In the genomic region with DNA sequence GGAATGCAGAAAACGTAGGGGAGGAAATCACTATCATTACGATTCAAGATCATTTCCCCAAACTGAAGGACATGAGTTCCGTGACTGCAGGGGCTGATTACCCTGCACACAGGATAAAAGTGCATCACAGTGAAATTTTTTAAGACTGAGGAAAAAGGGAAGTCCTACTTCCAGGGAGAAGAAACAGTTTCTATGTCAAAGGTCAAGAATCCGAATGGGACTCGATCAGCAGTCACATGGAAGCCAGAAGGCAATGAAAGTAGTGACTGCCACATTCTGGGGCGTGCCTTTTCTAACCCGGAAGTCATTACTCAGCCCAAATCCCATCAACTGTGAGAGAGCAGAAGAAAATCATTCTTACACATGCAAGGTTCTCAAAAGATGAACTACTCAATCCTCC, we compare ENCODE assay signal across 8 cellular contexts. TPM values are rescaled to one million over a fixed set of nuclear protein-coding genes. Genes with fewer than 3 reads are reported as not detected.
DNase-seq lines count a peak whose midpoint lies in the region; ATAC-seq and TF ChIP-seq lines count a peak whose summit lies in the region.
"Had no signal": no experiment of that assay in that cellular context is flagged by ENCODE, and none has a peak within 500 bp of the region (broad histone marks: within the 10 kb centered on the region; RNA-seq: fewer than 3 reads in every experiment).

No MANE protein-coding gene starts in this region.

- TF ChIP-seq POLR2A in spleen (IDR thresholded peaks at IDR 0.05), result no peak

- H3K9me3 ChIP-seq in spleen, result no peaks in the 10 kb centered on the region

- H3K4me3 ChIP-seq in spleen, result peak overlapping the region in 1 of 8 donors; percentile 25

- H3K27ac Mint-ChIP-seq in HFFc6, result peak overlapping the region; percentile 52
- H3K27ac Mint-ChIP-seq in activated T-helper 17 cell treated with anti-CD3 and anti-CD28 coated beads, Interleukin-2, amount 50 U/mL, for 72 hours, result peak overlapping the region; percentile 79
- peak overlapping the region in 4 of 6 donors; percentile 19 to 53 (median 34) for H3K27ac Mint-ChIP-seq in immature natural killer cell

- peaks cover 13% of the 10 kb centered on the region for H3K36me3 Mint-ChIP-seq in HFFc6 (ENCODE audit: low read depth)
- peaks cover 41% of the 10 kb centered on the region for H3K36me3 Mint-ChIP-seq in activated T-helper 17 cell treated with anti-CD3 and anti-CD28 coated beads, Interleukin-2, amount 50 U/mL, for 72 hours (ENCODE audit: low read depth)
- H3K36me3 Mint-ChIP-seq in immature natural killer cell, result peaks cover 0 to 4% (median 3%) of the 10 kb centered on the region in 3 donors

- H3K27me3 Mint-ChIP-seq in HFFc6 (ENCODE audit: insufficient read depth) (no peaks in the 10 kb centered on the region), immature natural killer cell (ENCODE audit: low read depth in 3 of 3) (no peaks in the 10 kb centered on the region)
- H3K27me3 Mint-ChIP-seq in activated T-helper 17 cell treated with anti-CD3 and anti-CD28 coated beads, Interleukin-2, amount 50 U/mL, for 72 hours, result no peaks in the 10 kb centered on the region

- intact Hi-C loops in spleen (cut with DNase I; ENCODE audit: low total_unique reads), result no loop called here

- DNase-seq in HFFc6 (peak; percentile 15), immature natural killer cell (no peak), spleen (no peak), NCI-H510A treated with DMSO at 0.1 percent for 48 hours (lab: John Stamatoyannopoulos, UW) (no peak), SW480 (ENCODE audit: low spot score) (no peak)
- DNase-seq: foreskin keratinocyte had no signal

- no peaks in the 10 kb centered on the region for H3K27me3 ChIP-seq in spleen (replicated peaks in 1 of 7)
- H3K27me3 ChIP-seq: foreskin keratinocyte had no signal

- H3K4me3 Mint-ChIP-seq in HFFc6, result no peak overlapping the region
- no peak overlapping the region for H3K4me3 Mint-ChIP-seq in activated T-helper 17 cell treated with anti-CD3 and anti-CD28 coated beads, Interleukin-2, amount 50 U/mL, for 72 hours
- no peak overlapping the region for H3K4me3 Mint-ChIP-seq in immature natural killer cell

- H3K4me1 ChIP-seq in spleen, result peaks cover 4 to 95% (median 53%) of the 10 kb centered on the region in 6 donors
- H3K4me1 ChIP-seq: foreskin keratinocyte had no signal

- no peaks in the 10 kb centered on the region for H3K9me3 Mint-ChIP-seq in HFFc6
- no peaks in the 10 kb centered on the region for H3K9me3 Mint-ChIP-seq in activated T-helper 17 cell treated with anti-CD3 and anti-CD28 coated beads, Interleukin-2, amount 50 U/mL, for 72 hours
- H3K9me3 Mint-ChIP-seq in immature natural killer cell, result no peaks in the 10 kb centered on the region

- H3K36me3 ChIP-seq in spleen, result peaks cover 0 to 34% (median 0%) of the 10 kb centered on the region in 6 donors

- H3K27ac ChIP-seq in spleen, result peak overlapping the region in 7 of 8 donors; percentile 50 to 80 (median 73)
- H3K27ac ChIP-seq: foreskin keratinocyte had no signal

- no peak for ATAC-seq in activated T-helper 17 cell treated with anti-CD3 and anti-CD28 coated beads, Interleukin-2, amount 50 U/mL, for 72 hours (replicated peaks)
- no peak for ATAC-seq in HG03139 (IDR thresholded peaks at IDR 0.05; ENCODE audit: unreplicated experiment)
- ATAC-seq: foreskin keratinocyte had no signal

- WGBS in spleen, 5 donors, result 31 to 49% (median 33%) methylated on average over 7 of the region's 7 CpGs

- peaks cover 18% of the 10 kb centered on the region for H3K4me1 Mint-ChIP-seq in HFFc6 (ENCODE audit: low read depth)
- peaks cover 33% of the 10 kb centered on the region for H3K4me1 Mint-ChIP-seq in activated T-helper 17 cell treated with anti-CD3 and anti-CD28 coated beads, Interleukin-2, amount 50 U/mL, for 72 hours
- H3K4me1 Mint-ChIP-seq in immature natural killer cell, result peaks cover 47 to 78% of the 10 kb centered on the region in 2 donors

- TF ChIP-seq CTCF in HFFc6 (IDR thresholded peaks at IDR 0.05), result no peak
- TF ChIP-seq CTCF in spleen (IDR thresholded peaks at IDR 0.05 in 8 of 11, conservative IDR thresholded peaks at IDR 0.05 in 3 of 11), result no peak

RNA-seq across cellular contexts. Expression of gene ZZEF1, which starts 12.1 kb away (rescaled TPM):
- total RNA-seq in HFFc6 (2021; fragmentation: NEBNext Ultra II Directional; extraction: Animal tissue kit (Norgen Biotek cat#: 25700)), result 10 to 100 TPM; 19.3 to 26.6 (median 23.1) TPM
- 10 to 100 TPM; 48.1 to 48.2 TPM for total RNA-seq in activated T-helper 17 cell treated with anti-CD3 and anti-CD28 coated beads, Interleukin-2, amount 50 U/mL, for 72 hours
- polyA plus RNA-seq in immature natural killer cell (10 to 100 TPM in 1 of 3 donors, 1 to 10 TPM in 2; 2.0 to 12.7 (median 3.9) TPM), spleen (10 to 100 TPM in 1 of 3 donors, 1 to 10 TPM in 2; 5.3 to 12.7 (median 5.5) TPM)
- 100 to 1,000 TPM in 6 of 7 donors, 10 to 100 TPM in 1; 70.1 to 153 (median 111) TPM for total RNA-seq in spleen

RNA-seq across cellular contexts. Expression of gene CYB5D2, which starts 12.3 kb away (rescaled TPM):
- total RNA-seq in HFFc6 (2021; fragmentation: NEBNext Ultra II Directional; extraction: Animal tissue kit (Norgen Biotek cat#: 25700)), result 10 to 100 TPM; 12.5 to 22.2 (median 13.1) TPM
- total RNA-seq in activated T-helper 17 cell treated with anti-CD3 and anti-CD28 coated beads, Interleukin-2, amount 50 U/mL, for 72 hours, result 1 to 10 TPM; 6.6 to 8.4 TPM
- polyA plus RNA-seq in immature natural killer cell (10 to 100 TPM in 2 of 3 donors, 1 to 10 TPM in 1; 9.3 to 11.1 (median 10.9) TPM), spleen (10 to 100 TPM in 2 of 3 donors, 1 to 10 TPM in 1; 9.7 to 14.7 (median 11.0) TPM)
- total RNA-seq in spleen, result 10 to 100 TPM in 6 of 7 donors, 1 to 10 TPM in 1; 7.5 to 24.7 (median 16.3) TPM
